24 cellular contexts compared by ENCODE assay signal in the genomic region with DNA sequence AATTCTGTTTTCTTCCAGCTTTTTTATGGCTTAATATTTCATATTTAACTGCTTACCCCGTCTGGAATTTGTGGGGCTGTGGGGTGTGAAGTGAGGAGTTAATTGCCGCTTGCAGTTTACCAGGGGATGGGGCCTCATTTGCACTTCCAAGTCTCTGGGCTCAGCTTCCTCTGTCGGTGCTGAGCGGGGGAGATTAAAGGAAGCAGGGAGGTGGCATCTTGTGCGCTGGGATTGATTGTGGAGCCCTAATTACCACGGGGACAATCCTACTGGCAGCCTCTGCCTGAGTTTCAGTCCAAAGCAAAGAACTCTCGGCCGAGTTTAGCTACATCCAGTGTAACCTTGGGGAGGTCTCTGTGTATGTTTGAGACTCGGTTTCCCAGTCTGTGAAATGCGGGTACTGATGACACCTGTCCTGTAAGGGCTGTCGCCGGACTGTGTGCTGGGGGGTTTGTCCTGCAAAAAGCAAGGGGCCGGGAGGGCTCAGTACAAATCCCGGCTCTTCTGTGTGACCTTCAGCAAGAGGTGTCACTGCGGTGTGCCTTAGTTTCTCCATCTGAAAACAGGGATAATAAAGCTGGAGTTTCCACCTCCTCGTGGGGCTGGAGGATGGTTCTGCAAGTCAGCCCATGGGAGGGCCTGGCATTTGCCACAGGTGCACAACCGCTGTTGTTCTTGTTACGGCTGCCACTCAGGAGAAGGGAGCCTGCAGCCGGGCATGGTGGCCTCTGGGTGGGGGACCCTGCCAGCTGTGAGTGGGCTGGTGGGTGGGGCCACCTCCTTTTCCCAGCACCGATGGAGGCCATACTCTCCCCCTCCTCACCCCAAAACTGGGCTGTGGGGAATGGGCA. TPM values are rescaled to one million over a fixed set of nuclear protein-coding genes. Genes with fewer than 3 reads are reported as not detected.
DNase-seq lines count a peak whose midpoint lies in the region; ATAC-seq, FAIRE-seq and TF ChIP-seq lines count a peak whose summit lies in the region.
"Had no signal": no experiment of that assay in that cellular context is flagged by ENCODE, and none has a peak within 500 bp of the region (broad histone marks: within the 10 kb centered on the region; RNA-seq: fewer than 3 reads in every experiment).

No MANE protein-coding gene starts in this region.

- no peaks in the 10 kb centered on the region for H3K4me1 Mint-ChIP-seq in CD14-positive monocyte
- H3K4me1 Mint-ChIP-seq in chondrocyte (ENCODE audit: low read depth), result no peaks in the 10 kb centered on the region
- H3K4me1 Mint-ChIP-seq: activated CD4-positive, alpha-beta T cell treated with anti-CD3 and anti-CD28 coated beads for 36 hours; CD4-positive, alpha-beta memory T cell; stimulated activated effector memory CD8-positive, alpha-beta T cell treated with anti-CD3 and anti-CD28 coated beads, Interleukin-12 subunit alpha, Interleukin-12 subunit beta, amount 100 ng/mL, for 72 hours had no signal

- intact Hi-C loops in CD14-positive monocyte (cut with micrococcal nuclease) (no loop called here), ovary (cut with DNase I) (no loop called here)

- in situ Hi-C loops in GM13976 (cut with MboI; ENCODE audit: low sequenced_read_pairs, unreplicated experiment), result no loop called here

- no peak overlapping the region for H3K4me3 ChIP-seq in ovary
- H3K4me3 ChIP-seq: sigmoid colon, testis had no signal

- no peak for TF ChIP-seq EP300 in ovary (IDR thresholded peaks at IDR 0.05)

- H3K9me3 Mint-ChIP-seq in CD14-positive monocyte, result peaks cover 10 to 23% (median 17%) of the 10 kb centered on the region in 7 donors
- H3K9me3 Mint-ChIP-seq in chondrocyte (ENCODE audit: low read depth), result peaks cover 9% of the 10 kb centered on the region
- H3K9me3 Mint-ChIP-seq: stimulated activated effector memory CD8-positive, alpha-beta T cell treated with anti-CD3 and anti-CD28 coated beads, Interleukin-12 subunit alpha, Interleukin-12 subunit beta, amount 100 ng/mL, for 72 hours had no signal

- TF ChIP-seq POLR2A in ovary (IDR thresholded peaks at IDR 0.05), result no peak

- H3K36me3 Mint-ChIP-seq in CD14-positive monocyte, result no peaks in the 10 kb centered on the region
- H3K36me3 Mint-ChIP-seq in chondrocyte (ENCODE audit: low read depth), result peaks cover 3% of the 10 kb centered on the region
- H3K36me3 Mint-ChIP-seq: CD4-positive, alpha-beta memory T cell; stimulated activated effector memory CD8-positive, alpha-beta T cell treated with anti-CD3 and anti-CD28 coated beads, Interleukin-12 subunit alpha, Interleukin-12 subunit beta, amount 100 ng/mL, for 72 hours had no signal

- peaks cover 2 to 15% (median 10%) of the 10 kb centered on the region in 3 donors for H3K27me3 Mint-ChIP-seq in CD14-positive monocyte (ENCODE audit: low read depth in 3 of 3)
- peaks cover 19% of the 10 kb centered on the region for H3K27me3 Mint-ChIP-seq in chondrocyte (ENCODE audit: low read depth)

- FAIRE-seq in RCC 7860 (lab: Jason Lieb, UNC), result no peak

- DNase-seq in CD14-positive monocyte (ENCODE audit: low spot score), result peak; percentile 30
- DNase-seq in GM13976 (ENCODE audit: low spot score), result peak; percentile 21
- peak; percentile 69 for DNase-seq in chondrocyte (ENCODE audit: low spot score)
- peak in 3 of 5 donors; percentile 3 to 7 (median 3) for DNase-seq in ovary
- DNase-seq in RCC 7860 (ENCODE audit: low spot score), result no peak
- DNase-seq in DMS79 (lab: John Stamatoyannopoulos, UW), result no peak
- DNase-seq: activated CD4-positive, alpha-beta T cell treated with anti-CD3 and anti-CD28 coated beads for 36 hours; CD4-positive, alpha-beta memory T cell; central memory CD4-positive, alpha-beta T cell; erythroblast; foreskin melanocyte; HCEC 1CT; Kasumi-1; mesenchymal stem cell; naive thymus-derived CD4-positive, alpha-beta T cell; NCI-H1092 treated with DMSO at 0.1 percent for 48 hours; NCI-H2081; NCI-H446; sigmoid colon; testis had no signal

- WGBS in ovary, 3 donors, result 54 to 60% (median 56%) methylated on average over 20 of the region's 20 CpGs

- no peaks in the 10 kb centered on the region for H3K27me3 ChIP-seq in ovary
- H3K27me3 ChIP-seq: testis had no signal

- no peak for ATAC-seq in GM21737 (IDR thresholded peaks at IDR 0.05; ENCODE audit: unreplicated experiment)
- ATAC-seq: activated CD4-positive, alpha-beta T cell treated with anti-CD3 and anti-CD28 coated beads for 36 hours; naive thymus-derived CD4-positive, alpha-beta T cell; stimulated activated effector memory CD8-positive, alpha-beta T cell treated with anti-CD3 and anti-CD28 coated beads, Interleukin-12 subunit alpha, Interleukin-12 subunit beta, amount 100 ng/mL, for 72 hours had no signal

- H3K36me3 ChIP-seq in ovary, result no peaks in the 10 kb centered on the region
- H3K36me3 ChIP-seq: sigmoid colon had no signal

- no peak overlapping the region for H3K27ac ChIP-seq in ovary
- H3K27ac ChIP-seq: parathyroid adenoma, RWPE1, sigmoid colon, testis had no signal

- TF ChIP-seq CTCF in CD14-positive monocyte (IDR thresholded peaks at IDR 0.05) (no peak), GM13976 (IDR thresholded peaks at IDR 0.05; ENCODE audit: borderline replicate concordance, control extremely low read depth, extremely low read depth, insufficient read depth, missing control alignments) (no peak), chondrocyte (IDR thresholded peaks at IDR 0.05) (no peak), ovary (IDR thresholded peaks at IDR 0.05) (no peak)

- no peaks in the 10 kb centered on the region for H3K9me3 ChIP-seq in ovary
- H3K9me3 ChIP-seq: testis had no signal

- no peaks in the 10 kb centered on the region for H3K4me1 ChIP-seq in ovary (ENCODE audit: insufficient read depth)
- H3K4me1 ChIP-seq: parathyroid adenoma, sigmoid colon, testis had no signal

- H3K4me3 Mint-ChIP-seq in CD14-positive monocyte (no peak overlapping the region), chondrocyte (ENCODE audit: unreplicated experiment) (no peak overlapping the region)
- H3K4me3 Mint-ChIP-seq: activated CD4-positive, alpha-beta T cell treated with anti-CD3 and anti-CD28 coated beads for 36 hours; CD4-positive, alpha-beta memory T cell; naive thymus-derived CD4-positive, alpha-beta T cell; stimulated activated effector memory CD8-positive, alpha-beta T cell treated with anti-CD3 and anti-CD28 coated beads, Interleukin-12 subunit alpha, Interleukin-12 subunit beta, amount 100 ng/mL, for 72 hours had no signal

- H3K27ac Mint-ChIP-seq in CD14-positive monocyte, result no peak overlapping the region
- H3K27ac Mint-ChIP-seq in chondrocyte (ENCODE audit: unreplicated experiment), result no peak overlapping the region
- H3K27ac Mint-ChIP-seq: activated CD4-positive, alpha-beta T cell treated with anti-CD3 and anti-CD28 coated beads for 36 hours; CD4-positive, alpha-beta memory T cell; naive thymus-derived CD4-positive, alpha-beta T cell; stimulated activated effector memory CD8-positive, alpha-beta T cell treated with anti-CD3 and anti-CD28 coated beads, Interleukin-12 subunit alpha, Interleukin-12 subunit beta, amount 100 ng/mL, for 72 hours had no signal

RNA-seq across cellular contexts. Expression of a gene that starts 33.6 kb away (rescaled TPM):
- polyA plus RNA-seq in CD14-positive monocyte, result not detected
- 0.65 to 0.72 TPM (median 0.68 TPM) in 3 replicates for total RNA-seq in chondrocyte
- total RNA-seq in ovary, result 1 to 10 TPM in 2 of 7 donors, under 1 TPM in 5; 0.25 to 1.5 (median 0.78) TPM
- under 1 TPM; 0.05 to 0.46 TPM for polyA plus RNA-seq in ovary
- polyA plus RNA-seq: CD4-positive, alpha-beta memory T cell; naive thymus-derived CD4-positive, alpha-beta T cell had no signal

Comparison
In these comparisons a context has a peak if more than half of its experiments do, and no peak if none do; other contexts are left out.
1. DNase-seq: peak in CD14-positive monocyte (single experiment), GM13976 (single experiment), chondrocyte (single experiment) and ovary (3 of 5); none in RCC 7860 (single experiment) and DMS79 (single experiment).